22 cellular contexts compared by ENCODE assay signal in genomic region chr3:48413611-48414010, GRCh38. TPM values are rescaled to one million over a fixed set of nuclear protein-coding genes. Genes with fewer than 3 reads are reported as not detected.
DNase-seq lines count a peak whose midpoint lies in the region; ATAC-seq and TF ChIP-seq lines count a peak whose summit lies in the region.
"Had no signal": no experiment of that assay in that cellular context is flagged by ENCODE, and none has a peak within 500 bp of the region (broad histone marks: within the 10 kb centered on the region; RNA-seq: fewer than 3 reads in every experiment).

No MANE protein-coding gene starts in this region.

- TF ChIP-seq EP300 in gastroesophageal sphincter (IDR thresholded peaks at IDR 0.05), result no peak

- no peaks in the 10 kb centered on the region for H3K9me3 ChIP-seq in ascending aorta
- no peaks in the 10 kb centered on the region for H3K9me3 ChIP-seq in gastroesophageal sphincter
- no peaks in the 10 kb centered on the region for H3K9me3 ChIP-seq in stomach smooth muscle (ENCODE audit: control insufficient read depth in 2 of 2, low read length in 2 of 2)
- no peaks in the 10 kb centered on the region for H3K9me3 ChIP-seq in MM.1S (replicated peaks; ENCODE audit: insufficient read depth, low read length)
- H3K9me3 ChIP-seq: testis had no signal

- DNase-seq in ascending aorta (ENCODE audit: low spot score in 2 of 2), result no peak
- DNase-seq in MM.1S, result no peak
- DNase-seq in ecto neural progenitor cell (ENCODE audit: low spot score), result no peak
- DNase-seq: activated CD4-positive, alpha-beta T cell treated with anti-CD3 and anti-CD28 coated beads, Interleukin-2, amount 50 U/mL, for 1 hour; CD4-positive, CD25-positive, alpha-beta regulatory T cell; cerebellar nuclear complex; DMS 273 treated with DMSO at 0.1 percent for 48 hours; effector CD8-positive, alpha-beta T cell; NCI-H1092 treated with DMSO at 0.1 percent for 48 hours; NCI-H2029; NCI-H2227 treated with DMSO at 0.1 percent for 48 hours; stimulated activated CD4-positive, alpha-beta T cell treated with anti-CD3 and anti-CD28 coated beads, Interleukin-1b, Interleukin-23, amount 100 ng/mL, for 48 hours; T-helper 9 cell; testis had no signal

- H3K9ac ChIP-seq in stomach smooth muscle (ENCODE audit: low read length in 2 of 2) (no peak overlapping the region), MM.1S (ENCODE audit: low read length) (no peak overlapping the region)

- H3K4me3 ChIP-seq in ascending aorta (no peak overlapping the region), gastroesophageal sphincter (no peak overlapping the region), stomach smooth muscle (ENCODE audit: low read length in 2 of 2) (no peak overlapping the region), MM.1S (ENCODE audit: low read length) (no peak overlapping the region)
- H3K4me3 ChIP-seq: testis had no signal

- no peaks in the 10 kb centered on the region for H3K79me2 ChIP-seq in MM.1S (ENCODE audit: low read length)

- no peak for TF ChIP-seq CTCF in ascending aorta (IDR thresholded peaks at IDR 0.05)
- TF ChIP-seq CTCF in gastroesophageal sphincter (IDR thresholded peaks at IDR 0.05), result no peak
- no peak for TF ChIP-seq CTCF in MM.1S (IDR thresholded peaks at IDR 0.05; ENCODE audit: low read length)

- no peak for TF ChIP-seq POLR2A in gastroesophageal sphincter (IDR thresholded peaks at IDR 0.05)

- intact Hi-C loops in ascending aorta (cut with DNase I), result no loop called here

- no peaks in the 10 kb centered on the region for H4K20me1 ChIP-seq in MM.1S (ENCODE audit: insufficient read depth, low read length)

- H2AFZ ChIP-seq in MM.1S (ENCODE audit: low read length), result no peak overlapping the region

- H3K4me1 ChIP-seq in ascending aorta, result peaks cover 0 to 10% of the 10 kb centered on the region in 2 donors
- H3K4me1 ChIP-seq in gastroesophageal sphincter, result peaks cover 0 to 33% (median 0%) of the 10 kb centered on the region in 3 donors
- peaks cover 22% of the 10 kb centered on the region for H3K4me1 ChIP-seq in stomach smooth muscle (ENCODE audit: control insufficient read depth, insufficient read depth, low read length)
- H3K4me1 ChIP-seq in MM.1S (ENCODE audit: low read length), result no peaks in the 10 kb centered on the region
- H3K4me1 ChIP-seq: testis had no signal

- H3K9me2 ChIP-seq in MM.1S (replicated peaks; ENCODE audit: insufficient read depth, low read length), result no peaks in the 10 kb centered on the region

- no peak overlapping the region for H3K4me2 ChIP-seq in MM.1S (ENCODE audit: low read depth, low read length)

- H3K27me3 ChIP-seq in ascending aorta (no peaks in the 10 kb centered on the region), gastroesophageal sphincter (no peaks in the 10 kb centered on the region), stomach smooth muscle (ENCODE audit: control insufficient read depth in 1 of 2, insufficient read depth in 2 of 2, low read length in 2 of 2) (no peaks in the 10 kb centered on the region), MM.1S (replicated peaks; ENCODE audit: insufficient read depth, low read length) (peaks cover 22% of the 10 kb centered on the region; the same call in 1 of the 2 replicates)
- H3K27me3 ChIP-seq: testis had no signal

- H3K27ac ChIP-seq in ascending aorta, result peak overlapping the region; percentile 8 to 69
- peak overlapping the region in 3 of 4 donors; percentile 18 to 92 (median 49) for H3K27ac ChIP-seq in gastroesophageal sphincter
- H3K27ac ChIP-seq in stomach smooth muscle (ENCODE audit: low read length), result peak overlapping the region; percentile 64
- no peak overlapping the region for H3K27ac ChIP-seq in MM.1S (ENCODE audit: low read length)
- H3K27ac ChIP-seq: testis had no signal

- H3F3A ChIP-seq in MM.1S (ENCODE audit: insufficient read depth, low read length), result no peaks in the 10 kb centered on the region

- H3K36me3 ChIP-seq in ascending aorta, result peaks cover 90 to 95% of the 10 kb centered on the region in 2 donors
- peaks cover 0 to 100% of the 10 kb centered on the region in 2 donors for H3K36me3 ChIP-seq in gastroesophageal sphincter
- H3K36me3 ChIP-seq in stomach smooth muscle (ENCODE audit: control insufficient read depth in 2 of 2, insufficient read depth in 2 of 2, low read length in 2 of 2), result peaks cover 37 to 80% of the 10 kb centered on the region in 2 donors
- no peaks in the 10 kb centered on the region for H3K36me3 ChIP-seq in MM.1S (replicated peaks; ENCODE audit: insufficient read depth, low read length)

- ATAC-seq in gastroesophageal sphincter (no peak), HG03469 (IDR thresholded peaks at IDR 0.05; ENCODE audit: unreplicated experiment) (no peak)
- ATAC-seq: activated naive CD4-positive, alpha-beta T cell treated with anti-CD3 and anti-CD28 coated beads, Interleukin-2, amount 50 U/mL, for 72 hours; natural killer cell treated with Interleukin-12 subunit alpha and Interleukin-12 subunit beta and Interleukin-15 and Interleukin-18, amount 100 ng/mL, for 72 hours; stimulated activated effector memory CD8-positive, alpha-beta T cell treated with anti-CD3 and anti-CD28 coated beads, Interleukin-12 subunit alpha, Interleukin-12 subunit beta, amount 100 ng/mL, for 72 hours had no signal

- no CpG with 5 or more reads among the region's 14 CpGs for WGBS in gastroesophageal sphincter (ENCODE audit: low coverage in 1 of 2), 2 donors

RNA-seq across cellular contexts. Expression of gene PLXNB1, which starts 16.3 kb away (rescaled TPM):
- 160 TPM for total RNA-seq in ascending aorta
- total RNA-seq in gastroesophageal sphincter, result 100 to 1,000 TPM; 125 to 186 (median 147) TPM

RNA-seq across cellular contexts. Expression of gene CCDC51, which starts 26.3 kb away (rescaled TPM):
- 19.3 TPM for total RNA-seq in ascending aorta
- 10 to 100 TPM; 10.2 to 32.6 (median 26.3) TPM for total RNA-seq in gastroesophageal sphincter

RNA-seq across cellular contexts. Expression of gene TMA7, which starts 26.4 kb away (rescaled TPM):
- total RNA-seq in ascending aorta (142 TPM), gastroesophageal sphincter (100 to 1,000 TPM; 200 to 329 (median 260) TPM)

RNA-seq across cellular contexts. Expression of gene ATRIP, which starts 32.9 kb away (rescaled TPM):
- total RNA-seq in ascending aorta (9.0 TPM), gastroesophageal sphincter (1 to 10 TPM; 3.0 to 6.8 (median 5.2) TPM)

RNA-seq across cellular contexts. Expression of gene FBXW12, which starts 41.6 kb away (rescaled TPM):
- total RNA-seq in ascending aorta (not detected), gastroesophageal sphincter (not detected)
- total RNA-seq: activated naive CD4-positive, alpha-beta T cell treated with anti-CD3 and anti-CD28 coated beads, Interleukin-2, amount 50 U/mL, for 72 hours; CD4-positive, CD25-positive, alpha-beta regulatory T cell; esophagus mucosa; glomerular endothelial cell; natural killer cell treated with Interleukin-12 subunit alpha and Interleukin-12 subunit beta and Interleukin-15 and Interleukin-18, amount 100 ng/mL, for 72 hours had no signal
